In genomic region chr2:209209943-209210342, GRCh38 we compare ENCODE assay signal across 17 cellular contexts.
DNase-seq lines count a peak whose midpoint lies in the region; ATAC-seq, FAIRE-seq and TF ChIP-seq lines count a peak whose summit lies in the region.
"Had no signal": no experiment of that assay in that cellular context is flagged by ENCODE, and none has a peak within 500 bp of the region (broad histone marks: within the 10 kb centered on the region; RNA-seq: fewer than 3 reads in every experiment).

No MANE protein-coding gene starts in this region.

- no peak overlapping the region for H3K18ac ChIP-seq in H9 (ENCODE audit: insufficient read length, low read depth, low read length)

- no peak overlapping the region for H2BK12ac ChIP-seq in H9 (ENCODE audit: insufficient read length, low read depth, low read length)

- H2AK5ac ChIP-seq in H9 (ENCODE audit: insufficient read length, low read length) = no peak overlapping the region

- H3K4ac ChIP-seq in H9 (ENCODE audit: low read depth, low read length) = no peak overlapping the region

- no peak overlapping the region for H4K91ac ChIP-seq in H9 (ENCODE audit: insufficient read length, low read depth, low read length)

- H3K56ac ChIP-seq in H9 (ENCODE audit: insufficient read length, low read depth, low read length) = no peak overlapping the region

- H3K4me3 ChIP-seq in BE2C (ENCODE audit: low read depth, low read length) (no peak overlapping the region; the same call in 1 of the 2 replicates), pancreas (peak overlapping the region in 1 of 4 donors; percentile 36)
- H3K4me3 ChIP-seq: BLaER1, GM12878 had no signal

- no peak overlapping the region for H3K23ac ChIP-seq in H9 (ENCODE audit: insufficient read length, low read depth, low read length)

- H3K36me3 ChIP-seq in BE2C (no peaks in the 10 kb centered on the region), pancreas (no peaks in the 10 kb centered on the region)
- H3K36me3 ChIP-seq: BLaER1 had no signal

- H2BK20ac ChIP-seq in H9 (ENCODE audit: low read depth, low read length, poor library complexity, severe bottlenecking) = no peak overlapping the region

- H3K27ac ChIP-seq in H9 (ENCODE audit: insufficient read length, low read depth, low read length) = no peak overlapping the region
- H3K27ac ChIP-seq in pancreas = peak overlapping the region in 2 of 4 donors; percentile 67 to 82
- H3K27ac ChIP-seq: BLaER1, HL-60 had no signal

- no peak for DNase-seq in BE2C
- peak; percentile 24 for DNase-seq in H9
- no peak for DNase-seq in endothelial cell (ENCODE audit: low spot score)
- DNase-seq in pancreas = peak in 2 of 6 donors; percentile 23 to 43
- no peak for DNase-seq in stimulated activated CD4-positive, alpha-beta T cell treated with anti-CD3 and anti-CD28 coated beads, Interleukin-15, amount 100 ng/mL, for 24 hours
- DNase-seq in NCI-H526 treated with DMSO at 0.1 percent for 48 hours (lab: John Stamatoyannopoulos, UW) = no peak
- DNase-seq in A172 (ENCODE audit: low spot score) = no peak
- DNase-seq: Calu3, DMS 273 treated with DMSO at 0.1 percent for 48 hours, GOT3, HCEC 1CT, IMR-90, KBM-7 had no signal

- no peaks in the 10 kb centered on the region for H3K27me3 Mint-ChIP-seq in H9 (ENCODE audit: low read depth)
- H3K27me3 Mint-ChIP-seq in endothelial cell (ENCODE audit: unreplicated experiment) = no peaks in the 10 kb centered on the region

- no peaks in the 10 kb centered on the region for H3K9me3 ChIP-seq in BE2C
- no peaks in the 10 kb centered on the region for H3K9me3 ChIP-seq in H9 (ENCODE audit: control insufficient read depth, low read depth, low read length)
- no peaks in the 10 kb centered on the region for H3K9me3 ChIP-seq in pancreas

- FAIRE-seq in pancreas (lab: Jason Lieb, UNC) = no peak
- FAIRE-seq: GM12878, GM18507 had no signal

- no peak overlapping the region for H3K14ac ChIP-seq in H9 (ENCODE audit: insufficient read depth, low read length)

- no CpG with 5 or more reads among the region's 4 CpGs for WGBS in H9 (ENCODE audit: extremely low coverage, insufficient read length, low lambda C conversion rate)
- WGBS in pancreas, 2 donors = 76 to 88% methylated on average over 4 of the region's 4 CpGs

- H3K36me3 Mint-ChIP-seq in H9 (ENCODE audit: insufficient read depth in 1 of 3, low read depth in 3 of 3) (peaks cover 0 to under 1% (median 0%) of the 10 kb centered on the region in 3 experiments; a peak in 3 of 7 replicates), endothelial cell (ENCODE audit: low read depth, unreplicated experiment) (no peaks in the 10 kb centered on the region)

- H4K5ac ChIP-seq in H9 (ENCODE audit: insufficient read length, low read depth, low read length) = no peak overlapping the region

- H3K27me3 ChIP-seq in BE2C = no peaks in the 10 kb centered on the region
- no peaks in the 10 kb centered on the region for H3K27me3 ChIP-seq in H9 (ENCODE audit: insufficient read depth, low read length)
- H3K27me3 ChIP-seq in pancreas = no peaks in the 10 kb centered on the region
- H3K27me3 ChIP-seq: BLaER1 had no signal

- TF ChIP-seq CTCF in BE2C (IDR thresholded peaks at IDR 0.05; ENCODE audit: low read depth, low read length) (peak; percentile 12; the same call in 1 of the 2 replicates), H9 (conservative IDR thresholded peaks at IDR 0.05) (no peak), endothelial cell (IDR thresholded peaks at IDR 0.05; ENCODE audit: unreplicated experiment) (no peak), pancreas (IDR thresholded peaks at IDR 0.05) (no peak)

- intact Hi-C loops in pancreas (cut with DNase I) = no loop called here

- H3K4me1 ChIP-seq in BE2C = no peaks in the 10 kb centered on the region; the same call in 1 of the 2 replicates
- no peaks in the 10 kb centered on the region for H3K4me1 ChIP-seq in H9 (ENCODE audit: insufficient read depth, low read length)
- H3K4me1 ChIP-seq in pancreas = peaks cover 0 to 4% (median 0%) of the 10 kb centered on the region in 3 donors
- H3K4me1 ChIP-seq: BLaER1 had no signal

- no peak overlapping the region for H3K9ac ChIP-seq in H9 (ENCODE audit: extremely low read depth, insufficient read length, low read length)
- H3K9ac ChIP-seq: BLaER1 had no signal

- H3K4me1 Mint-ChIP-seq in H9 (peaks cover 8 to 22% of the 10 kb centered on the region in 2 experiments; a peak in 3 of 4 replicates), endothelial cell (ENCODE audit: unreplicated experiment) (no peaks in the 10 kb centered on the region)

- peak in 3 of 4 donors; percentile 34 to 60 (median 37) for ATAC-seq in pancreas
- ATAC-seq: GM12878 had no signal

- no peak overlapping the region for H2AFZ ChIP-seq in H9 (ENCODE audit: low read length)

- H3K27ac Mint-ChIP-seq in H9 (peak overlapping the region in 1 of 3 experiments; percentile 59; a peak in 1 of 7 replicates), endothelial cell (ENCODE audit: unreplicated experiment) (no peak overlapping the region)

- H4K8ac ChIP-seq in H9 (replicated peaks; ENCODE audit: insufficient read length, low read depth, low read length) = no peak overlapping the region

- no peak overlapping the region for H2BK120ac ChIP-seq in H9 (ENCODE audit: low read depth, low read length, poor library complexity, severe bottlenecking)

- H3K4me3 Mint-ChIP-seq in H9 (no peak overlapping the region), endothelial cell (ENCODE audit: unreplicated experiment) (peak overlapping the region; percentile 54)

- no peaks in the 10 kb centered on the region for H3K79me1 ChIP-seq in H9 (ENCODE audit: insufficient read depth, low read depth, low read length, poor library complexity, severe bottlenecking)

- no peaks in the 10 kb centered on the region for H3K79me2 ChIP-seq in H9 (ENCODE audit: insufficient read depth, low read length)

- no peaks in the 10 kb centered on the region for H3K23me2 ChIP-seq in H9 (ENCODE audit: insufficient read length, low read depth, low read length, poor library complexity, severe bottlenecking)

- no peak overlapping the region for H3T11ph ChIP-seq in H9 (ENCODE audit: low read length)

- H2BK5ac ChIP-seq in H9 (ENCODE audit: insufficient read length, low read length) = no peak overlapping the region

- H4K20me1 ChIP-seq in H9 (ENCODE audit: control insufficient read depth, insufficient read depth, insufficient read length) = no peaks in the 10 kb centered on the region
- H4K20me1 ChIP-seq: BLaER1 had no signal

- H2BK15ac ChIP-seq in H9 (ENCODE audit: low read depth, low read length) = no peak overlapping the region

- no peak overlapping the region for H3K4me2 ChIP-seq in H9 (ENCODE audit: insufficient read depth, insufficient read length, low read length)
- H3K4me2 ChIP-seq: BLaER1 had no signal

- no peaks in the 10 kb centered on the region for H3K9me3 Mint-ChIP-seq in H9
- H3K9me3 Mint-ChIP-seq in endothelial cell (ENCODE audit: unreplicated experiment) = no peaks in the 10 kb centered on the region
